In genomic region chr5:178839319-178839704, GRCh38 we compare ENCODE assay signal across 2 cellular contexts.
TF ChIP-seq lines count a peak whose summit lies in the region.

No MANE protein-coding gene starts in this region.

TF ChIP-seq in A549, 52 proteins besides CTCF, POLR2A, EP300 and RAD21 (continued from another document):
- no peak for TF ChIP-seq HMGXB4 (CRISPR knock-in tag; IDR thresholded peaks at IDR 0.05; ENCODE audit: borderline replicate concordance)
- TF ChIP-seq CHD4 (IDR thresholded peaks at IDR 0.05; ENCODE audit: borderline replicate concordance), result no peak
- no peak for TF ChIP-seq HOXB5 (CRISPR knock-in tag; IDR thresholded peaks at IDR 0.05)
- TF ChIP-seq HOXB13 (CRISPR knock-in tag; IDR thresholded peaks at IDR 0.05; ENCODE audit: low read depth), result no peak
- TF ChIP-seq MAFK (IDR thresholded peaks at IDR 0.05; ENCODE audit: partially characterized antibody), result no peak
- TF ChIP-seq RCOR1 (IDR thresholded peaks at IDR 0.05; ENCODE audit: low read depth, low read length), result no peak
- TF ChIP-seq NR3C1 (IDR thresholded peaks at IDR 0.05), result no peak
- no peak for TF ChIP-seq HDAC2 (IDR thresholded peaks at IDR 0.05)
- TF ChIP-seq RARB (CRISPR knock-in tag; IDR thresholded peaks at IDR 0.05), result no peak
- TF ChIP-seq ZSCAN20 (CRISPR knock-in tag; IDR thresholded peaks at IDR 0.05), result no peak
- no peak for TF ChIP-seq HES2 (IDR thresholded peaks at IDR 0.05)

TF ChIP-seq in K562, 482 proteins besides CTCF, POLR2A, EP300 and RAD21 (continued from another document):
- no peak for TF ChIP-seq MYC (IDR thresholded peaks at IDR 0.05; ENCODE audit: low read depth, low read length)
- TF ChIP-seq MYC (CRISPR knock-in tag; IDR thresholded peaks at IDR 0.05; ENCODE audit: borderline replicate concordance, low read depth), result no peak
- no peak for TF ChIP-seq ESRRA (IDR thresholded peaks at IDR 0.05; ENCODE audit: borderline replicate concordance, low read depth)
- TF ChIP-seq FOXP4 (CRISPR knock-in tag; IDR thresholded peaks at IDR 0.05; ENCODE audit: borderline replicate concordance), result no peak
- no peak for TF ChIP-seq TEAD1 (CRISPR knock-in tag; IDR thresholded peaks at IDR 0.05)
- TF ChIP-seq USF1 (CRISPR knock-in tag; IDR thresholded peaks at IDR 0.05), result no peak
- 0 out of 2 replicates have a peak, but pooled peaks have one; percentile 11 for TF ChIP-seq CREM (IDR thresholded peaks at IDR 0.05; ENCODE audit: low read depth)
- TF ChIP-seq FOXK2 (conservative IDR thresholded peaks at IDR 0.05 in 1 of 2, IDR thresholded peaks at IDR 0.05 in 1 of 2; ENCODE audit: low read depth in 2 of 2), result no peak
- TF ChIP-seq TOE1 (IDR thresholded peaks at IDR 0.05; ENCODE audit: borderline replicate concordance), result no peak
- no peak for TF ChIP-seq TOE1 (CRISPR knock-in tag; IDR thresholded peaks at IDR 0.05; ENCODE audit: borderline replicate concordance, low read depth)
- no peak for TF ChIP-seq ATF1 (CRISPR knock-in tag; IDR thresholded peaks at IDR 0.05)
- no peak for TF ChIP-seq ATF1 (tag; IDR thresholded peaks at IDR 0.05)
- TF ChIP-seq ZNF347 (CRISPR knock-in tag; IDR thresholded peaks at IDR 0.05; ENCODE audit: low read depth), result no peak
- TF ChIP-seq ZNF3 (CRISPR knock-in tag; IDR thresholded peaks at IDR 0.05), result no peak
- no peak for TF ChIP-seq SRSF7 (optimal IDR thresholded peaks at IDR 0.05; ENCODE audit: low read depth, low read length)
- no peak for TF ChIP-seq DACH1 (IDR thresholded peaks at IDR 0.05; ENCODE audit: partially characterized antibody)
- TF ChIP-seq HMGN3 (IDR thresholded peaks at IDR 0.05; ENCODE audit: borderline replicate concordance, extremely low read depth, insufficient read length, low read depth, low read length), result no peak
- no peak for TF ChIP-seq ZNF133 (CRISPR knock-in tag; IDR thresholded peaks at IDR 0.05)
- no peak for TF ChIP-seq NR1H2 (CRISPR knock-in tag; IDR thresholded peaks at IDR 0.05)
- TF ChIP-seq SMC3 (conservative IDR thresholded peaks at IDR 0.05; ENCODE audit: insufficient read depth, low read depth, low read length), result peak; percentile 70
- no peak for TF ChIP-seq FIP1L1 (IDR thresholded peaks at IDR 0.05; ENCODE audit: low read depth, low read length, poor library complexity, severe bottlenecking)
TF ChIP-seq in K562: peak in this region for 4.
